2 cellular contexts compared by ENCODE assay signal in genomic region chr9:133797406-133798150, GRCh38.
A peak's percentile ranks its signal among the peaks of the same experiment; 100 is the strongest.
TF ChIP-seq lines count a peak whose summit lies in the region.

No MANE protein-coding gene starts in this region.

TF ChIP-seq in HEK293, 187 proteins besides CTCF, POLR2A, EP300 and RAD21:
- TF ChIP-seq ATF2 (tag by site-specific recombination; IDR thresholded peaks at IDR 0.05; ENCODE audit: low read depth) (peak; percentile 43; the same call in 1 of the 2 replicates), ZBTB44 (tag by site-specific recombination; IDR thresholded peaks at IDR 0.05) (no peak)
TF ChIP-seq in HEK293: peak in this region for 1.

TF ChIP-seq in K562, 482 proteins besides CTCF, POLR2A, EP300 and RAD21 (continues in another document):
- TF ChIP-seq ZNF121 (CRISPR knock-in tag; conservative IDR thresholded peaks at IDR 0.05) (no peak), MTA1 (IDR thresholded peaks at IDR 0.05; ENCODE audit: borderline replicate concordance) (no peak), USF1 (CRISPR knock-in tag; IDR thresholded peaks at IDR 0.05) (peak; percentile 25; the same call in 1 of the 2 replicates), ZNF644 (tag; IDR thresholded peaks at IDR 0.05; ENCODE audit: low read depth) (no peak), ZBED1 (IDR thresholded peaks at IDR 0.05) (no peak), PPARD (CRISPR knock-in tag; IDR thresholded peaks at IDR 0.05) (no peak), ZNF436 (CRISPR knock-in tag; IDR thresholded peaks at IDR 0.05) (no peak), ZNF668 (CRISPR knock-in tag; IDR thresholded peaks at IDR 0.05) (no peak), RREB1 (CRISPR knock-in tag; IDR thresholded peaks at IDR 0.05) (no peak), SRSF7 (optimal IDR thresholded peaks at IDR 0.05; ENCODE audit: low read depth, low read length) (no peak), CREB3L1 (IDR thresholded peaks at IDR 0.05; ENCODE audit: borderline replicate concordance, low read depth) (no peak), SNAPC5 (CRISPR knock-in tag; IDR thresholded peaks at IDR 0.05) (no peak), JUNB (CRISPR knock-in tag; conservative IDR thresholded peaks at IDR 0.05) (peak; percentile 33; the same call in 1 of the 2 replicates), TOE1 (IDR thresholded peaks at IDR 0.05; ENCODE audit: borderline replicate concordance) (no peak), TOE1 (CRISPR knock-in tag; IDR thresholded peaks at IDR 0.05; ENCODE audit: borderline replicate concordance, low read depth) (no peak), NRF1 (conservative IDR thresholded peaks at IDR 0.05 in 1 of 2, IDR thresholded peaks at IDR 0.05 in 1 of 2) (peak in 1 of 2 experiments; percentile 21; a peak in 2 of 4 replicates), ELK3 (CRISPR knock-in tag; IDR thresholded peaks at IDR 0.05) (no peak), ZNF407 (IDR thresholded peaks at IDR 0.05; ENCODE audit: low read depth) (no peak), BRD4 (IDR thresholded peaks at IDR 0.05) (no peak), HDAC3 (IDR thresholded peaks at IDR 0.05; ENCODE audit: borderline replicate concordance, partially characterized antibody) (no peak), MITF (IDR thresholded peaks at IDR 0.05) (no peak), MCM2 (IDR thresholded peaks at IDR 0.05; ENCODE audit: low read depth) (no peak), DACH1 (IDR thresholded peaks at IDR 0.05; ENCODE audit: partially characterized antibody) (no peak), ZNF311 (CRISPR knock-in tag; IDR thresholded peaks at IDR 0.05) (no peak), ZBTB1 (CRISPR knock-in tag; IDR thresholded peaks at IDR 0.05; ENCODE audit: borderline replicate concordance, low read depth) (no peak), SP2 (IDR thresholded peaks at IDR 0.05; ENCODE audit: extremely low read depth, low read depth, low read length, poor library complexity, severe bottlenecking) (no peak), THAP7 (CRISPR knock-in tag; IDR thresholded peaks at IDR 0.05) (no peak), ZNF696 (CRISPR knock-in tag; conservative IDR thresholded peaks at IDR 0.05) (no peak), E2F6 (IDR thresholded peaks at IDR 0.05; ENCODE audit: borderline replicate concordance in 1 of 2, extremely low read depth in 1 of 2, insufficient read depth in 1 of 2, insufficient read length in 1 of 2, low read depth in 1 of 2, low read length in 1 of 2, poor library complexity in 1 of 2, severe bottlenecking in 1 of 2) (peak in 1 of 2 experiments; percentile 53), MAFF (IDR thresholded peaks at IDR 0.05; ENCODE audit: low read length) (no peak), ZNF212 (CRISPR knock-in tag; IDR thresholded peaks at IDR 0.05) (no peak), HOMEZ (CRISPR knock-in tag; IDR thresholded peaks at IDR 0.05) (no peak)
